1 cellular context compared by ENCODE assay signal in the genomic region with DNA sequence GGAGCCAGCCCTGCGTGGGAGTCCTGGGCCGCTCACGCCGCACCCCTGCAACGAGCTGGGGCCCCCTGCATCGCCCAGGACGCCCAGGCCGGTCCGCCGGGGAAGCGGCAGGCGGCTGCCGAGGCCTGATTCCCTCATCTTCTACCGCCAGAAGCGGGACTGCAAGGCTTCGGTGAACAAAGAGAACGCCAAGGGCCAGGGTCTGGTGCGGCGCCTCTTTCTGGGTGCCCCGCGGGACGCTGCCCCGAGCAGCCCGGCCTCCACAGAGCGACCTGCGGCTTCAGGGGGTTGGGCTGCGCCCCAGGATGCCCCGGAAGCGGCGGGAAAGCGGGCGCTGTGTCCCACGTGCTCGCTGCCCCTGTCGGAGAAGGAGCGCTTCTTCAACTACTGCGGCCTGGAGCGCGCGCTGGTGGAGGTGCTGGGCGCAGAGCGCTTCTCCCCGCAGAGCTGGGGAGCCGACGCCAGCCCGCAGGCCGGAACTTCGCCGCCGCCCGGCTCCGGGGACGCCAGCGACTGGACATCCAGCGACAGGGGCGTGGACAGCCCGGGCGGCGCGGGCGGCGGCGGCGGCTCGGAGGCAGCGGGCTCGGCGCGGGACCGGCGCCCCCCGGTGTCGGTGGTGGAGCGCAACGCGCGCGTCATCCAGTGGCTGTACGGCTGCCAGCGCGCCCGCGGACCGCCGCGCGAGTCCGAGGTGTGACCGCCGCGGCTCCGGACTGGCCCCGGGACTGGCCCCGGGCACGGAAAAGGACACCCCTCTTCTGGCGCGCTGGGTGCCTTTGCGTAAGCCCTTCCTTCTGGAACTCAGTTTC.
TF ChIP-seq lines count a peak whose summit lies in the region.

No MANE protein-coding gene starts in this region.

TF ChIP-seq in HepG2, 621 proteins besides CTCF, POLR2A, EP300 and RAD21 (continued from another document and continues in another):
- TF ChIP-seq ZSCAN29 (CRISPR knock-in tag; conservative IDR thresholded peaks at IDR 0.05) (no peak), ZSCAN21 (CRISPR knock-in tag; IDR thresholded peaks at IDR 0.05; ENCODE audit: borderline replicate concordance) (no peak), HMG20A (CRISPR knock-in tag; IDR thresholded peaks at IDR 0.05; ENCODE audit: borderline replicate concordance) (no peak), ZBTB20 (CRISPR knock-in tag; IDR thresholded peaks at IDR 0.05; ENCODE audit: borderline replicate concordance, low read depth) (no peak), GTF3A (CRISPR knock-in tag; conservative IDR thresholded peaks at IDR 0.05) (no peak), ZNF563 (CRISPR knock-in tag; IDR thresholded peaks at IDR 0.05) (no peak), TP53 (CRISPR knock-in tag; conservative IDR thresholded peaks at IDR 0.05) (no peak), ZNF674 (CRISPR knock-in tag; IDR thresholded peaks at IDR 0.05; ENCODE audit: low read depth) (no peak), ZNF75D (CRISPR knock-in tag; IDR thresholded peaks at IDR 0.05; ENCODE audit: borderline replicate concordance) (no peak), ZNF567 (CRISPR knock-in tag; IDR thresholded peaks at IDR 0.05; ENCODE audit: borderline replicate concordance) (no peak), FOXM1 (CRISPR knock-in tag; IDR thresholded peaks at IDR 0.05) (no peak), IRX3 (CRISPR knock-in tag; IDR thresholded peaks at IDR 0.05; ENCODE audit: borderline replicate concordance, low read depth) (no peak), ZSCAN25 (CRISPR knock-in tag; IDR thresholded peaks at IDR 0.05) (peak; percentile 64; the same call in 1 of the 2 replicates), JDP2 (CRISPR knock-in tag; IDR thresholded peaks at IDR 0.05; ENCODE audit: borderline replicate concordance) (no peak), KDM2A (CRISPR knock-in tag; IDR thresholded peaks at IDR 0.05; ENCODE audit: borderline replicate concordance, low read depth) (peak; percentile 59; the same call in 1 of the 2 replicates), MAZ (IDR thresholded peaks at IDR 0.05; ENCODE audit: borderline replicate concordance, low read depth, low read length) (no peak), MAZ (CRISPR knock-in tag; IDR thresholded peaks at IDR 0.05; ENCODE audit: low read depth) (peak; percentile 37; the same call in 1 of the 2 replicates), ZNF580 (CRISPR knock-in tag; IDR thresholded peaks at IDR 0.05; ENCODE audit: borderline replicate concordance, low read depth) (no peak), ZFP36L1 (CRISPR knock-in tag; IDR thresholded peaks at IDR 0.05) (no peak), SYNCRIP (IDR thresholded peaks at IDR 0.05; ENCODE audit: insufficient read depth, low read depth, low read length) (no peak), FOXC1 (CRISPR knock-in tag; IDR thresholded peaks at IDR 0.05; ENCODE audit: borderline replicate concordance) (no peak; the same call in 1 of the 2 replicates), ZNF589 (CRISPR knock-in tag; conservative IDR thresholded peaks at IDR 0.05) (0 out of 2 replicates have a peak, but pooled peaks have one; percentile 14), ZNF724P (CRISPR knock-in tag; IDR thresholded peaks at IDR 0.05; ENCODE audit: borderline replicate concordance) (no peak), ZNF367 (CRISPR knock-in tag; IDR thresholded peaks at IDR 0.05; ENCODE audit: borderline replicate concordance) (no peak), RXRB (CRISPR knock-in tag; IDR thresholded peaks at IDR 0.05; ENCODE audit: borderline replicate concordance) (no peak), ZNF138 (CRISPR knock-in tag; IDR thresholded peaks at IDR 0.05; ENCODE audit: low read depth) (peak; percentile 67; the same call in 1 of the 2 replicates), ZNF672 (CRISPR knock-in tag; IDR thresholded peaks at IDR 0.05) (no peak), ZNF549 (CRISPR knock-in tag; IDR thresholded peaks at IDR 0.05) (no peak), TOE1 (CRISPR knock-in tag; IDR thresholded peaks at IDR 0.05) (no peak), MXD1 (CRISPR knock-in tag; IDR thresholded peaks at IDR 0.05) (peak; percentile 79), DR1 (CRISPR knock-in tag; IDR thresholded peaks at IDR 0.05) (no peak), ZNF776 (CRISPR knock-in tag; IDR thresholded peaks at IDR 0.05) (peak; percentile 68; the same call in 1 of the 2 replicates)
- TF ChIP-seq, protein P1, sequence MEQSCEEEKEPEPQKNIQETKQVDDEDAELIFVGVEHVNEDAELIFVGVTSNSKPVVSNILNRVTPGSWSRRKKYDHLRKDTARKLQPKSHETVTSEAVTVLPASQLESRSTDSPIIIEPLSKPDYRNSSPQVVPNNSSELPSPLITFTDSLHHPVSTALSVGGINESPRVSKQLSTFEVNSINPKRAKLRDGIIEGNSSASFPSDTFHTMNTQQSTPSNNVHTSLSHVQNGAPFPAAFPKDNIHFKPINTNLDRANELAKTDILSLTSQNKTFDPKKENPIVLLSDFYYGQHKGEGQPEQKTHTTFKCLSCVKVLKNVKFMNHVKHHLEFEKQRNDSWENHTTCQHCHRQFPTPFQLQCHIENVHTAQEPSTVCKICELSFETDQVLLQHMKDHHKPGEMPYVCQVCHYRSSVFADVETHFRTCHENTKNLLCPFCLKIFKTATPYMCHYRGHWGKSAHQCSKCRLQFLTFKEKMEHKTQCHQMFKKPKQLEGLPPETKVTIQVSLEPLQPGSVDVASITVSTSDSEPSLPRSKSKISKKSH (CRISPR knock-in tag; IDR thresholded peaks at IDR 0.05; ENCODE audit: borderline replicate concordance), result no peak
- TF ChIP-seq, protein P2, sequence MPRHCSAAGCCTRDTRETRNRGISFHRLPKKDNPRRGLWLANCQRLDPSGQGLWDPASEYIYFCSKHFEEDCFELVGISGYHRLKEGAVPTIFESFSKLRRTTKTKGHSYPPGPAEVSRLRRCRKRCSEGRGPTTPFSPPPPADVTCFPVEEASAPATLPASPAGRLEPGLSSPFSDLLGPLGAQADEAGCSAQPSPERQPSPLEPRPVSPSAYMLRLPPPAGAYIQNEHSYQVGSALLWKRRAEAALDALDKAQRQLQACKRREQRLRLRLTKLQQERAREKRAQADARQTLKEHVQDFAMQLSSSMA (CRISPR knock-in tag; IDR thresholded peaks at IDR 0.05), result 0 out of 2 replicates have a peak, but pooled peaks have one; percentile 56
- TF ChIP-seq, protein P3, sequence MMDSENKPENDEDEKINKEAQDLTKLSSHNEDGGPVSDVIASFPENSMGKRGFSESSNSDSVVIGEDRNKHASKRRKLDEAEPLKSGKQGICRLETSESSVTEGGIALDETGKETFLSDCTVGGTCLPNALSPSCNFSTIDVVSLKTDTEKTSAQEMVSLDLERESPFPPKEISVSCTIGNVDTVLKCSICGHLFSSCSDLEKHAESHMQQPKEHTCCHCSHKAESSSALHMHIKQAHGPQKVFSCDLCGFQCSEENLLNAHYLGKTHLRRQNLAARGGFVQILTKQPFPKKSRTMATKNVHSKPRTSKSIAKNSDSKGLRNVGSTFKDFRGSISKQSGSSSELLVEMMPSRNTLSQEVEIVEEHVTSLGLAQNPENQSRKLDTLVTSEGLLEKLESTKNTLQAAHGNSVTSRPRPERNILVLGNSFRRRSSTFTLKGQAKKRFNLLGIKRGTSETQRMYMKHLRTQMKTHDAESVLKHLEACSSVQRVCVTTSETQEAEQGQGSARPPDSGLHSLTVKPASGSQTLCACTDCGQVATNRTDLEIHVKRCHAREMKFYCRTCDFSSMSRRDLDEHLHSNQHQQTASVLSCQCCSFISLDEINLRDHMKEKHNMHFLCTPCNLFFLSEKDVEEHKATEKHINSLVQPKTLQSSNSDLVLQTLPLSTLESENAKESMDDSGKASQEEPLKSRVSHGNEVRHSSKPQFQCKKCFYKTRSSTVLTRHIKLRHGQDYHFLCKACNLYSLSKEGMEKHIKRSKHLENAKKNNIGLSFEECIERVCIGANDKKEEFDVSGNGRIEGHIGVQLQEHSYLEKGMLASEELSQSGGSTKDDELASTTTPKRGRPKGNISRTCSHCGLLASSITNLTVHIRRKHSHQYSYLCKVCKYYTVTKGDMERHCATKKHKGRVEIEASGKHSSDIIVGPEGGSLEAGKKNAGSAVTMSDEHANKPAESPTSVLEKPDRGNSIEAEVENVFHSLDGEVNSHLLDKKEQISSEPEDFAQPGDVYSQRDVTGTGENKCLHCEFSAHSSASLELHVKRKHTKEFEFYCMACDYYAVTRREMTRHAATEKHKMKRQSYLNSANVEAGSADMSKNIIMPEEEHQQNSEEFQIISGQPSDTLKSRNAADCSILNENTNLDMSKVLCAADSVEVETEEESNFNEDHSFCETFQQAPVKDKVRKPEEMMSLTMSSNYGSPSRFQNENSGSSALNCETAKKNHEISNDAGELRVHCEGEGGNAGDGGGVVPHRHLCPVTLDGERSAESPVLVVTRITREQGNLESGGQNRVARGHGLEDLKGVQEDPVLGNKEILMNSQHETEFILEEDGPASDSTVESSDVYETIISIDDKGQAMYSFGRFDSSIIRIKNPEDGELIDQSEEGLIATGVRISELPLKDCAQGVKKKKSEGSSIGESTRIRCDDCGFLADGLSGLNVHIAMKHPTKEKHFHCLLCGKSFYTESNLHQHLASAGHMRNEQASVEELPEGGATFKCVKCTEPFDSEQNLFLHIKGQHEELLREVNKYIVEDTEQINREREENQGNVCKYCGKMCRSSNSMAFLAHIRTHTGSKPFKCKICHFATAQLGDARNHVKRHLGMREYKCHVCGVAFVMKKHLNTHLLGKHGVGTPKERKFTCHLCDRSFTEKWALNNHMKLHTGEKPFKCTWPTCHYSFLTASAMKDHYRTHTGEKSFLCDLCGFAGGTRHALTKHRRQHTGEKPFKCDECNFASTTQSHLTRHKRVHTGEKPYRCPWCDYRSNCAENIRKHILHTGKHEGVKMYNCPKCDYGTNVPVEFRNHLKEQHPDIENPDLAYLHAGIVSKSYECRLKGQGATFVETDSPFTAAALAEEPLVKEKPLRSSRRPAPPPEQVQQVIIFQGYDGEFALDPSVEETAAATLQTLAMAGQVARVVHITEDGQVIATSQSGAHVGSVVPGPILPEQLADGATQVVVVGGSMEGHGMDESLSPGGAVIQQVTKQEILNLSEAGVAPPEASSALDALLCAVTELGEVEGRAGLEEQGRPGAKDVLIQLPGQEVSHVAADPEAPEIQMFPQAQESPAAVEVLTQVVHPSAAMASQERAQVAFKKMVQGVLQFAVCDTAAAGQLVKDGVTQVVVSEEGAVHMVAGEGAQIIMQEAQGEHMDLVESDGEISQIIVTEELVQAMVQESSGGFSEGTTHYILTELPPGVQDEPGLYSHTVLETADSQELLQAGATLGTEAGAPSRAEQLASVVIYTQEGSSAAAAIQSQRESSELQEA (CRISPR knock-in tag; IDR thresholded peaks at IDR 0.05; ENCODE audit: not compliant biosample characterization), result no peak
- TF ChIP-seq, protein P4, sequence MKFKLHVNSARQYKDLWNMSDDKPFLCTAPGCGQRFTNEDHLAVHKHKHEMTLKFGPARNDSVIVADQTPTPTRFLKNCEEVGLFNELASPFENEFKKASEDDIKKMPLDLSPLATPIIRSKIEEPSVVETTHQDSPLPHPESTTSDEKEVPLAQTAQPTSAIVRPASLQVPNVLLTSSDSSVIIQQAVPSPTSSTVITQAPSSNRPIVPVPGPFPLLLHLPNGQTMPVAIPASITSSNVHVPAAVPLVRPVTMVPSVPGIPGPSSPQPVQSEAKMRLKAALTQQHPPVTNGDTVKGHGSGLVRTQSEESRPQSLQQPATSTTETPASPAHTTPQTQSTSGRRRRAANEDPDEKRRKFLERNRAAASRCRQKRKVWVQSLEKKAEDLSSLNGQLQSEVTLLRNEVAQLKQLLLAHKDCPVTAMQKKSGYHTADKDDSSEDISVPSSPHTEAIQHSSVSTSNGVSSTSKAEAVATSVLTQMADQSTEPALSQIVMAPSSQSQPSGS (CRISPR knock-in tag; IDR thresholded peaks at IDR 0.05), result no peak
- TF ChIP-seq, protein P5, sequence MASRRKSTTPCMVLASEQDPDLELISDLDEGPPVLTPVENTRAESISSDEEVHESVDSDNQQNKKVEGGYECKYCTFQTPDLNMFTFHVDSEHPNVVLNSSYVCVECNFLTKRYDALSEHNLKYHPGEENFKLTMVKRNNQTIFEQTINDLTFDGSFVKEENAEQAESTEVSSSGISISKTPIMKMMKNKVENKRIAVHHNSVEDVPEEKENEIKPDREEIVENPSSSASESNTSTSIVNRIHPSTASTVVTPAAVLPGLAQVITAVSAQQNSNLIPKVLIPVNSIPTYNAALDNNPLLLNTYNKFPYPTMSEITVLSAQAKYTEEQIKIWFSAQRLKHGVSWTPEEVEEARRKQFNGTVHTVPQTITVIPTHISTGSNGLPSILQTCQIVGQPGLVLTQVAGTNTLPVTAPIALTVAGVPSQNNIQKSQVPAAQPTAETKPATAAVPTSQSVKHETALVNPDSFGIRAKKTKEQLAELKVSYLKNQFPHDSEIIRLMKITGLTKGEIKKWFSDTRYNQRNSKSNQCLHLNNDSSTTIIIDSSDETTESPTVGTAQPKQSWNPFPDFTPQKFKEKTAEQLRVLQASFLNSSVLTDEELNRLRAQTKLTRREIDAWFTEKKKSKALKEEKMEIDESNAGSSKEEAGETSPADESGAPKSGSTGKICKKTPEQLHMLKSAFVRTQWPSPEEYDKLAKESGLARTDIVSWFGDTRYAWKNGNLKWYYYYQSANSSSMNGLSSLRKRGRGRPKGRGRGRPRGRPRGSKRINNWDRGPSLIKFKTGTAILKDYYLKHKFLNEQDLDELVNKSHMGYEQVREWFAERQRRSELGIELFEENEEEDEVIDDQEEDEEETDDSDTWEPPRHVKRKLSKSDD (CRISPR knock-in tag; IDR thresholded peaks at IDR 0.05; ENCODE audit: low read depth), result no peak
- TF ChIP-seq, protein P6, sequence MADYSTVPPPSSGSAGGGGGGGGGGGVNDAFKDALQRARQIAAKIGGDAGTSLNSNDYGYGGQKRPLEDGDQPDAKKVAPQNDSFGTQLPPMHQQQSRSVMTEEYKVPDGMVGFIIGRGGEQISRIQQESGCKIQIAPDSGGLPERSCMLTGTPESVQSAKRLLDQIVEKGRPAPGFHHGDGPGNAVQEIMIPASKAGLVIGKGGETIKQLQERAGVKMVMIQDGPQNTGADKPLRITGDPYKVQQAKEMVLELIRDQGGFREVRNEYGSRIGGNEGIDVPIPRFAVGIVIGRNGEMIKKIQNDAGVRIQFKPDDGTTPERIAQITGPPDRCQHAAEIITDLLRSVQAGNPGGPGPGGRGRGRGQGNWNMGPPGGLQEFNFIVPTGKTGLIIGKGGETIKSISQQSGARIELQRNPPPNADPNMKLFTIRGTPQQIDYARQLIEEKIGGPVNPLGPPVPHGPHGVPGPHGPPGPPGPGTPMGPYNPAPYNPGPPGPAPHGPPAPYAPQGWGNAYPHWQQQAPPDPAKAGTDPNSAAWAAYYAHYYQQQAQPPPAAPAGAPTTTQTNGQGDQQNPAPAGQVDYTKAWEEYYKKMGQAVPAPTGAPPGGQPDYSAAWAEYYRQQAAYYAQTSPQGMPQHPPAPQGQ (CRISPR knock-in tag; IDR thresholded peaks at IDR 0.05; ENCODE audit: borderline replicate concordance), result no peak
